ENCODE assay signal across 9 cellular contexts in the genomic region with DNA sequence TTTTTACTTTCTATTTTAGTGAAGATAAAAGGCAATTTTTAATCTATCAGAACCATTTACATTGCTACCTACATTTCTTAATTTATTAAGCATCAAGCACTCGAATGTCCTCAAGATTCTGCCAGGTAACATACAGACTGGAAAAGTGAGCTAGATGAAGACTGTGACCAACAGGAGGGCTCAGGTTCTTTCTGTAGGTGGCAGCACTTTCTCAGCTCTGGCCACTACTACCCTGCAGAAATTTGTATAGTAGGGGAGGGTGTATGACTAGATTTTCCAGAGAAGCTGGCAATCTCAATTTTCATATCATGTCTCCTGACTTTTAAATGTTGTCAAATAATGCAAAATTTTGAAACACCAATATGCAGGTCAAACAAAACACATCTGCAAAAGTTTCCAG.
DNase-seq lines count a peak whose midpoint lies in the region; ATAC-seq and TF ChIP-seq lines count a peak whose summit lies in the region.
"Had no signal": no experiment of that assay in that cellular context is flagged by ENCODE, and none has a peak within 500 bp of the region (broad histone marks: within the 10 kb centered on the region; RNA-seq: fewer than 3 reads in every experiment).

No MANE protein-coding gene starts in this region.

- DNase-seq in GM10266 (ENCODE audit: extremely low spot score) (no peak), NCI-H1105 (lab: John Stamatoyannopoulos, UW) (peak; percentile 13), cardiac fibroblast (ENCODE audit: low read depth in 2 of 2) (no peak), neuronal stem cell (ENCODE audit: low spot score) (peak; percentile 4), activated gamma-delta T cell (lab: John Stamatoyannopoulos, UW) (no peak), NOMO-1 treated with dmso at 0.1 percent for 144 hours (lab: John Stamatoyannopoulos, UW; ENCODE audit: unreplicated experiment) (no peak)
- DNase-seq: sigmoid colon; stimulated activated naive CD4-positive, alpha-beta T cell treated with Interleukin-2 at 50 U/mL for 16 hours had no signal

- TF ChIP-seq CTCF in GM10266 (IDR thresholded peaks at IDR 0.05; ENCODE audit: control insufficient read depth, insufficient read depth, low read depth, missing control alignments) (peak; percentile 18), cardiac fibroblast (IDR thresholded peaks at IDR 0.05; ENCODE audit: low read depth, low read length) (peak; percentile 14)

- no CpG with 5 or more reads among the region's 1 CpG for WGBS in neuronal stem cell (ENCODE audit: extremely low coverage in 2 of 2, insufficient read length in 2 of 2, insufficient replicate concordance in 1 of 2), 2 donors

- H3K27ac ChIP-seq in neuronal stem cell (replicated peaks; ENCODE audit: low read length): no peak overlapping the region
- H3K27ac ChIP-seq: sigmoid colon had no signal

- no peaks in the 10 kb centered on the region for H3K79me1 ChIP-seq in neuronal stem cell (ENCODE audit: low read depth, low read length)

- H4K8ac ChIP-seq in neuronal stem cell (ENCODE audit: low read depth, low read length): no peak overlapping the region

- no peak overlapping the region for H3K23ac ChIP-seq in neuronal stem cell (ENCODE audit: low read depth, low read length, poor library complexity)

- no peak overlapping the region for H2AFZ ChIP-seq in neuronal stem cell (ENCODE audit: low read length)

- H3K4me2 ChIP-seq in neuronal stem cell (ENCODE audit: insufficient read depth, low read length, poor library complexity, severe bottlenecking): no peak overlapping the region

- ATAC-seq in HG02798 (IDR thresholded peaks at IDR 0.05; ENCODE audit: poor library complexity, unreplicated experiment): no peak

- no peaks in the 10 kb centered on the region for H3K9me3 ChIP-seq in neuronal stem cell (replicated peaks in 1 of 2; ENCODE audit: control insufficient read depth in 2 of 2, insufficient read depth in 1 of 2, low read depth in 1 of 2, low read length in 2 of 2)

- no peak overlapping the region for H3K9ac ChIP-seq in neuronal stem cell (ENCODE audit: low read depth, low read length, poor library complexity)

- H3K4me1 ChIP-seq in neuronal stem cell (ENCODE audit: control insufficient read depth in 2 of 2, insufficient read depth in 1 of 2, low read depth in 1 of 2, low read length in 2 of 2): no peaks in the 10 kb centered on the region
- H3K4me1 ChIP-seq: sigmoid colon had no signal

- H2AK5ac ChIP-seq in neuronal stem cell (ENCODE audit: low read depth, low read length): no peak overlapping the region

- H2BK15ac ChIP-seq in neuronal stem cell (ENCODE audit: low read length): no peak overlapping the region

- no peaks in the 10 kb centered on the region for H3K36me3 ChIP-seq in neuronal stem cell (replicated peaks in 1 of 2; ENCODE audit: control insufficient read depth in 2 of 2, insufficient read depth in 2 of 2, low read length in 2 of 2)
- H3K36me3 ChIP-seq: sigmoid colon had no signal

- H3K27me3 ChIP-seq in neuronal stem cell (ENCODE audit: control insufficient read depth in 3 of 3, insufficient read depth in 3 of 3, low read depth in 1 of 3, low read length in 3 of 3): no peaks in the 10 kb centered on the region
- H3K27me3 ChIP-seq: sigmoid colon had no signal

- H3K14ac ChIP-seq in neuronal stem cell (ENCODE audit: low read length): no peak overlapping the region

- H2BK12ac ChIP-seq in neuronal stem cell (ENCODE audit: low read length): no peak overlapping the region

- H3K4ac ChIP-seq in neuronal stem cell (ENCODE audit: low read length): no peak overlapping the region

- H3K18ac ChIP-seq in neuronal stem cell (ENCODE audit: low read length): no peak overlapping the region

- no peak overlapping the region for H4K91ac ChIP-seq in neuronal stem cell (ENCODE audit: low read depth, low read length, poor library complexity)

- H2BK120ac ChIP-seq in neuronal stem cell (ENCODE audit: low read depth, low read length): no peak overlapping the region

- H2BK5ac ChIP-seq in neuronal stem cell (ENCODE audit: low read length): no peak overlapping the region

- H3K4me3 ChIP-seq in cardiac fibroblast (replicated peaks in 1 of 2; ENCODE audit: low read depth in 2 of 2, low read length in 2 of 2): no peak overlapping the region
- H3K4me3 ChIP-seq in neuronal stem cell (ENCODE audit: low read length in 2 of 2): no peak overlapping the region
- H3K4me3 ChIP-seq: sigmoid colon had no signal

Comparison
In these comparisons a context has a peak if more than half of its experiments do, and no peak if none do; other contexts are left out.
1. DNase-seq: peak in NCI-H1105 (single experiment) and neuronal stem cell (single experiment); none in GM10266 (single experiment), cardiac fibroblast (0 of 2), activated gamma-delta T cell (single experiment) and NOMO-1 treated with dmso at 0.1 percent for 144 hours (single experiment).